25 cellular contexts compared by ENCODE assay signal in the genomic region with DNA sequence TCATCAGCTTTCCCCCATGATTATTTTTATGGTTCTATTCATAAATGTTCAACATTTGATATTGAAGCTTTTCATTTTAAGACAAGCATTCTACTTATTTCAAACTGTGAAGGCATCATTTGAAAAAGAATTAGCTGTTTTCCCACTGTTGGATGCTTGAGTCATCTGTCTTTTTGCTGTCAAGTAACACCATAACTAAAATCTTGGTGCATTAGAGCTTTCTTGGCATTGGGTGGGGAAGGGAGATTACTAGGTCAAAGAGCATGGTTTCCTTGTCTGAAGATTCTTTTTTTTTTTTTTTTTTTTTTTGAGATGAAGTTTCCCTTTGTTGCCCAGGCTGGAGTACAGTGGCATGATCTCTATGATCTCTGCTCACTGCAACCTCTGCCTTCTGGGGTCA.
DNase-seq lines count a peak whose midpoint lies in the region; ATAC-seq and TF ChIP-seq lines count a peak whose summit lies in the region.
"Had no signal": no experiment of that assay in that cellular context is flagged by ENCODE, and none has a peak within 500 bp of the region (broad histone marks: within the 10 kb centered on the region; RNA-seq: fewer than 3 reads in every experiment).

No MANE protein-coding gene starts in this region.

- H3K4me3 ChIP-seq in left ventricle myocardium inferior, result no peak overlapping the region
- no peak overlapping the region for H3K4me3 ChIP-seq in heart left ventricle
- H3K4me3 ChIP-seq in brain microvascular endothelial cell (ENCODE audit: low read depth, low read length), result no peak overlapping the region
- H3K4me3 ChIP-seq in gastroesophageal sphincter, result no peak overlapping the region
- H3K4me3 ChIP-seq in uterus, result no peak overlapping the region
- no peak overlapping the region for H3K4me3 ChIP-seq in left lung
- H3K4me3 ChIP-seq: lower lobe of right lung, suprapubic skin had no signal

- in situ Hi-C loops in brain microvascular endothelial cell (cut with HindIII; ENCODE audit: low pct_ligation_motif_present, low sequenced_read_pairs), result no loop called here

- no peak for TF ChIP-seq CTCF in left ventricle myocardium inferior (IDR thresholded peaks at IDR 0.05; ENCODE audit: borderline replicate concordance)
- TF ChIP-seq CTCF in heart left ventricle (IDR thresholded peaks at IDR 0.05), result no peak
- no peak for TF ChIP-seq CTCF in brain microvascular endothelial cell (IDR thresholded peaks at IDR 0.05; ENCODE audit: low read depth, low read length, missing control alignments)
- TF ChIP-seq CTCF in gastroesophageal sphincter (IDR thresholded peaks at IDR 0.05), result no peak
- no peak for TF ChIP-seq CTCF in uterus (IDR thresholded peaks at IDR 0.05)
- TF ChIP-seq CTCF in left lung (IDR thresholded peaks at IDR 0.05), result no peak

- ATAC-seq in heart left ventricle (no peak), gastroesophageal sphincter (no peak), left lung (no peak)
- ATAC-seq: foreskin keratinocyte; lower lobe of right lung; stimulated activated naive B cell treated with anti-CD40 and anti-IgM and Interleukin-4, amounts not matched to agents 10 μg/mL and 1 μg/mL and 100 μg/mL, for 72 hours had no signal

- TF ChIP-seq POLR2A in heart left ventricle (IDR thresholded peaks at IDR 0.05) (no peak), gastroesophageal sphincter (IDR thresholded peaks at IDR 0.05) (no peak), uterus (IDR thresholded peaks at IDR 0.05) (no peak)

- peak overlapping the region; percentile 79 for H3K27ac ChIP-seq in left ventricle myocardium inferior (replicated peaks)
- H3K27ac ChIP-seq in heart left ventricle, result peak overlapping the region in 2 of 12 donors; percentile 66 to 73
- peak overlapping the region; percentile 80 for H3K27ac ChIP-seq in brain microvascular endothelial cell
- H3K27ac ChIP-seq in gastroesophageal sphincter, result peak overlapping the region in 3 of 4 donors; percentile 81 to 86 (median 82)
- H3K27ac ChIP-seq in uterus, result peak overlapping the region; percentile 70 to 77
- no peak overlapping the region for H3K27ac ChIP-seq in left lung
- H3K27ac ChIP-seq: foreskin keratinocyte had no signal

- no peaks in the 10 kb centered on the region for H3K27me3 ChIP-seq in left ventricle myocardium inferior (ENCODE audit: low read depth)
- H3K27me3 ChIP-seq in heart left ventricle, result no peaks in the 10 kb centered on the region
- no peaks in the 10 kb centered on the region for H3K27me3 ChIP-seq in brain microvascular endothelial cell (replicated peaks)
- H3K27me3 ChIP-seq in gastroesophageal sphincter, result no peaks in the 10 kb centered on the region
- H3K27me3 ChIP-seq in uterus, result no peaks in the 10 kb centered on the region
- no peaks in the 10 kb centered on the region for H3K27me3 ChIP-seq in left lung
- H3K27me3 ChIP-seq: foreskin keratinocyte, suprapubic skin had no signal

- H3K9me3 ChIP-seq in left ventricle myocardium inferior (replicated peaks) (no peaks in the 10 kb centered on the region), heart left ventricle (no peaks in the 10 kb centered on the region), gastroesophageal sphincter (no peaks in the 10 kb centered on the region), uterus (no peaks in the 10 kb centered on the region), left lung (no peaks in the 10 kb centered on the region)
- H3K9me3 ChIP-seq: lower lobe of right lung, SK-N-SH, suprapubic skin had no signal

- DNase-seq in left ventricle myocardium inferior, result no peak
- DNase-seq in heart left ventricle, result no peak
- no peak for DNase-seq in brain microvascular endothelial cell
- DNase-seq in uterus, result no peak
- no peak for DNase-seq in left lung
- no peak for DNase-seq in T-helper 9 cell
- no peak for DNase-seq in AML-193 (lab: John Stamatoyannopoulos, UW)
- DNase-seq: 8988T; activated CD4-positive, alpha-beta memory T cell treated with anti-CD3 and anti-CD28 coated beads for 36 hours; activated CD4-positive, alpha-beta T cell treated with anti-CD3 and anti-CD28 coated beads for 1 hour; activated naive CD4-positive, alpha-beta T cell treated with anti-CD3 and anti-CD28 coated beads, Interleukin-2, amount 10 ng/mL, durations not matched to agents 7 days and 5 days; amniotic stem cell; effector CD4-positive, alpha-beta T cell; foreskin keratinocyte; KBM-7; kidney glomerular epithelial cell; MM.1S; NCI-H2029; NCI-H524; NK-92 treated with Interleukin-12 subunit alpha and Interleukin-12 subunit beta, amount 100 ng/mL, for 24 hours; SK-N-SH; stimulated activated naive B cell treated with anti-CD40 and anti-IgM and Interleukin-4, amounts not matched to agents 10 μg/mL and 1 μg/mL and 100 μg/mL, for 72 hours had no signal

- no peak for TF ChIP-seq EP300 in gastroesophageal sphincter (IDR thresholded peaks at IDR 0.05)

- peaks cover 12% of the 10 kb centered on the region for H3K36me3 ChIP-seq in left ventricle myocardium inferior
- H3K36me3 ChIP-seq in heart left ventricle, result peaks cover 0 to 14% (median 7%) of the 10 kb centered on the region in 9 donors
- H3K36me3 ChIP-seq in brain microvascular endothelial cell (replicated peaks), result peaks cover 5% of the 10 kb centered on the region
- H3K36me3 ChIP-seq in gastroesophageal sphincter, result peaks cover 0 to 15% of the 10 kb centered on the region in 2 donors
- H3K36me3 ChIP-seq in uterus, result no peaks in the 10 kb centered on the region
- peaks cover 0 to 16% of the 10 kb centered on the region in 2 donors for H3K36me3 ChIP-seq in left lung
- H3K36me3 ChIP-seq: suprapubic skin had no signal

- peaks cover 81% of the 10 kb centered on the region for H3K4me1 ChIP-seq in left ventricle myocardium inferior
- peaks cover 9 to 78% (median 57%) of the 10 kb centered on the region in 12 donors for H3K4me1 ChIP-seq in heart left ventricle
- peaks cover 12 to 78% (median 59%) of the 10 kb centered on the region in 3 donors for H3K4me1 ChIP-seq in gastroesophageal sphincter
- H3K4me1 ChIP-seq in uterus, result peaks cover 0 to 30% of the 10 kb centered on the region in 2 donors
- H3K4me1 ChIP-seq in left lung, result peaks cover 11 to 47% of the 10 kb centered on the region in 2 donors

- intact Hi-C loops in left ventricle myocardium inferior (cut with micrococcal nuclease) (no loop called here), heart left ventricle (cut with DNase I) (no loop called here), uterus (cut with DNase I; ENCODE audit: low total_unique reads) (no loop called here), left lung (cut with DNase I) (no loop called here)

Comparison
In these comparisons a context has a peak if more than half of its experiments do, and no peak if none do; other contexts are left out.
1. H3K27ac ChIP-seq: peak in left ventricle myocardium inferior (single experiment), brain microvascular endothelial cell (single experiment), gastroesophageal sphincter (3 of 4) and uterus (2 of 2); none in left lung (0 of 2).